ENCODE assay signal across 1 cellular context in the genomic region with DNA sequence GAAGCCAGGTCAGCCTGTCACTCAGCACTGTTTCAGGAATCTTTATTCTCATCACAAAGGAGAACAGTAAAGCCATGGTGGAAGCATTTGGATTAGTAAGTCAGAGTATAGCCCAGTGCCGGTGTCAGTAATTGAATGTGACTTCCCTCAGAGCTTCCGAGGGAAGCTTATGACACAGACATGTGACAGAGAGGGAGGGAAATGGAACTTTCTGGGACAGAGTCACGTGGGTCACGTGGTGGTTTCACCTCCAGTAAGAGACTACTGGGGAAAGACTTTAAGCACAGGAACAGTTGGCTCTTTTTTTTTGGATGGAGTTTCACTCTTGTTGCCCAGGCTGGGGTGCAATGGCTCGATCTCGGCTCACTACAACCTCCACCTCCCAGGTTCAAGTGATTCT.
A peak's percentile ranks its signal among the peaks of the same experiment; 100 is the strongest.
TF ChIP-seq lines count a peak whose summit lies in the region.

No MANE protein-coding gene starts in this region.

TF ChIP-seq in K562, 482 proteins besides CTCF, POLR2A, EP300 and RAD21 (continued from another document):
- TF ChIP-seq, protein P1, sequence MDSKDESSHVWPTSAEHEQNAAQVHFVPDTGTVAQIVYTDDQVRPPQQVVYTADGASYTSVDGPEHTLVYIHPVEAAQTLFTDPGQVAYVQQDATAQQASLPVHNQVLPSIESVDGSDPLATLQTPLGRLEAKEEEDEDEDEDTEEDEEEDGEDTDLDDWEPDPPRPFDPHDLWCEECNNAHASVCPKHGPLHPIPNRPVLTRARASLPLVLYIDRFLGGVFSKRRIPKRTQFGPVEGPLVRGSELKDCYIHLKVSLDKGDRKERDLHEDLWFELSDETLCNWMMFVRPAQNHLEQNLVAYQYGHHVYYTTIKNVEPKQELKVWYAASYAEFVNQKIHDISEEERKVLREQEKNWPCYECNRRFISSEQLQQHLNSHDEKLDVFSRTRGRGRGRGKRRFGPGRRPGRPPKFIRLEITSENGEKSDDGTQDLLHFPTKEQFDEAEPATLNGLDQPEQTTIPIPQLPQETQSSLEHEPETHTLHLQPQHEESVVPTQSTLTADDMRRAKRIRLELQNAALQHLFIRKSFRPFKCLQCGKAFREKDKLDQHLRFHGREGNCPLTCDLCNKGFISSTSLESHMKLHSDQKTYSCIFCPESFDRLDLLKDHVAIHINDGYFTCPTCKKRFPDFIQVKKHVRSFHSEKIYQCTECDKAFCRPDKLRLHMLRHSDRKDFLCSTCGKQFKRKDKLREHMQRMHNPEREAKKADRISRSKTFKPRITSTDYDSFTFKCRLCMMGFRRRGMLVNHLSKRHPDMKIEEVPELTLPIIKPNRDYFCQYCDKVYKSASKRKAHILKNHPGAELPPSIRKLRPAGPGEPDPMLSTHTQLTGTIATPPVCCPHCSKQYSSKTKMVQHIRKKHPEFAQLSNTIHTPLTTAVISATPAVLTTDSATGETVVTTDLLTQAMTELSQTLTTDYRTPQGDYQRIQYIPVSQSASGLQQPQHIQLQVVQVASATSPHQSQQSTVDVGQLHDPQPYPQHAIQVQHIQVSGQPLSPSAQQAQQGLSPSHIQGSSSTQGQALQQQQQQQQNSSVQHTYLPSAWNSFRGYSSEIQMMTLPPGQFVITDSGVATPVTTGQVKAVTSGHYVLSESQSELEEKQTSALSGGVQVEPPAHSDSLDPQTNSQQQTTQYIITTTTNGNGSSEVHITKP (IDR thresholded peaks at IDR 0.05; ENCODE audit: partially characterized antibody) = no peak
- TF ChIP-seq MCM2 (IDR thresholded peaks at IDR 0.05; ENCODE audit: low read depth) = no peak
- TF ChIP-seq, protein P2, sequence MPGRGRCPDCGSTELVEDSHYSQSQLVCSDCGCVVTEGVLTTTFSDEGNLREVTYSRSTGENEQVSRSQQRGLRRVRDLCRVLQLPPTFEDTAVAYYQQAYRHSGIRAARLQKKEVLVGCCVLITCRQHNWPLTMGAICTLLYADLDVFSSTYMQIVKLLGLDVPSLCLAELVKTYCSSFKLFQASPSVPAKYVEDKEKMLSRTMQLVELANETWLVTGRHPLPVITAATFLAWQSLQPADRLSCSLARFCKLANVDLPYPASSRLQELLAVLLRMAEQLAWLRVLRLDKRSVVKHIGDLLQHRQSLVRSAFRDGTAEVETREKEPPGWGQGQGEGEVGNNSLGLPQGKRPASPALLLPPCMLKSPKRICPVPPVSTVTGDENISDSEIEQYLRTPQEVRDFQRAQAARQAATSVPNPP (IDR thresholded peaks at IDR 0.05; ENCODE audit: borderline replicate concordance, insufficient read depth, insufficient read length) = no peak
- TF ChIP-seq, protein P3, sequence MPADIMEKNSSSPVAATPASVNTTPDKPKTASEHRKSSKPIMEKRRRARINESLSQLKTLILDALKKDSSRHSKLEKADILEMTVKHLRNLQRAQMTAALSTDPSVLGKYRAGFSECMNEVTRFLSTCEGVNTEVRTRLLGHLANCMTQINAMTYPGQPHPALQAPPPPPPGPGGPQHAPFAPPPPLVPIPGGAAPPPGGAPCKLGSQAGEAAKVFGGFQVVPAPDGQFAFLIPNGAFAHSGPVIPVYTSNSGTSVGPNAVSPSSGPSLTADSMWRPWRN (IDR thresholded peaks at IDR 0.05; ENCODE audit: low read depth) = no peak
- TF ChIP-seq SMARCE1 (IDR thresholded peaks at IDR 0.05) = no peak
- TF ChIP-seq PHF20 (IDR thresholded peaks at IDR 0.05; ENCODE audit: partially characterized antibody) = no peak
- no peak for TF ChIP-seq KLF13 (tag; IDR thresholded peaks at IDR 0.05; ENCODE audit: borderline replicate concordance, low read depth)
- TF ChIP-seq, protein P4, sequence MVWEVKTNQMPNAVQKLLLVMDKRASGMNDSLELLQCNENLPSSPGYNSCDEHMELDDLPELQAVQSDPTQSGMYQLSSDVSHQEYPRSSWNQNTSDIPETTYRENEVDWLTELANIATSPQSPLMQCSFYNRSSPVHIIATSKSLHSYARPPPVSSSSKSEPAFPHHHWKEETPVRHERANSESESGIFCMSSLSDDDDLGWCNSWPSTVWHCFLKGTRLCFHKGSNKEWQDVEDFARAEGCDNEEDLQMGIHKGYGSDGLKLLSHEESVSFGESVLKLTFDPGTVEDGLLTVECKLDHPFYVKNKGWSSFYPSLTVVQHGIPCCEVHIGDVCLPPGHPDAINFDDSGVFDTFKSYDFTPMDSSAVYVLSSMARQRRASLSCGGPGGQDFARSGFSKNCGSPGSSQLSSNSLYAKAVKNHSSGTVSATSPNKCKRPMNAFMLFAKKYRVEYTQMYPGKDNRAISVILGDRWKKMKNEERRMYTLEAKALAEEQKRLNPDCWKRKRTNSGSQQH (CRISPR knock-in tag; IDR thresholded peaks at IDR 0.05) = no peak
- TF ChIP-seq TCF7 (IDR thresholded peaks at IDR 0.05; ENCODE audit: borderline replicate concordance) = no peak
- TF ChIP-seq TSC22D4 (tag; IDR thresholded peaks at IDR 0.05) = no peak
- no peak for TF ChIP-seq MYNN (IDR thresholded peaks at IDR 0.05)
- TF ChIP-seq MYNN (CRISPR knock-in tag; IDR thresholded peaks at IDR 0.05) = no peak
- TF ChIP-seq, protein P5, sequence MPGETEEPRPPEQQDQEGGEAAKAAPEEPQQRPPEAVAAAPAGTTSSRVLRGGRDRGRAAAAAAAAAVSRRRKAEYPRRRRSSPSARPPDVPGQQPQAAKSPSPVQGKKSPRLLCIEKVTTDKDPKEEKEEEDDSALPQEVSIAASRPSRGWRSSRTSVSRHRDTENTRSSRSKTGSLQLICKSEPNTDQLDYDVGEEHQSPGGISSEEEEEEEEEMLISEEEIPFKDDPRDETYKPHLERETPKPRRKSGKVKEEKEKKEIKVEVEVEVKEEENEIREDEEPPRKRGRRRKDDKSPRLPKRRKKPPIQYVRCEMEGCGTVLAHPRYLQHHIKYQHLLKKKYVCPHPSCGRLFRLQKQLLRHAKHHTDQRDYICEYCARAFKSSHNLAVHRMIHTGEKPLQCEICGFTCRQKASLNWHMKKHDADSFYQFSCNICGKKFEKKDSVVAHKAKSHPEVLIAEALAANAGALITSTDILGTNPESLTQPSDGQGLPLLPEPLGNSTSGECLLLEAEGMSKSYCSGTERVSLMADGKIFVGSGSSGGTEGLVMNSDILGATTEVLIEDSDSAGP (CRISPR knock-in tag; IDR thresholded peaks at IDR 0.05) = no peak
- TF ChIP-seq SRSF3 (IDR thresholded peaks at IDR 0.05; ENCODE audit: insufficient read depth, low read length) = no peak
- TF ChIP-seq SRSF1 (IDR thresholded peaks at IDR 0.05; ENCODE audit: low read depth, low read length) = no peak
- TF ChIP-seq, protein P6, sequence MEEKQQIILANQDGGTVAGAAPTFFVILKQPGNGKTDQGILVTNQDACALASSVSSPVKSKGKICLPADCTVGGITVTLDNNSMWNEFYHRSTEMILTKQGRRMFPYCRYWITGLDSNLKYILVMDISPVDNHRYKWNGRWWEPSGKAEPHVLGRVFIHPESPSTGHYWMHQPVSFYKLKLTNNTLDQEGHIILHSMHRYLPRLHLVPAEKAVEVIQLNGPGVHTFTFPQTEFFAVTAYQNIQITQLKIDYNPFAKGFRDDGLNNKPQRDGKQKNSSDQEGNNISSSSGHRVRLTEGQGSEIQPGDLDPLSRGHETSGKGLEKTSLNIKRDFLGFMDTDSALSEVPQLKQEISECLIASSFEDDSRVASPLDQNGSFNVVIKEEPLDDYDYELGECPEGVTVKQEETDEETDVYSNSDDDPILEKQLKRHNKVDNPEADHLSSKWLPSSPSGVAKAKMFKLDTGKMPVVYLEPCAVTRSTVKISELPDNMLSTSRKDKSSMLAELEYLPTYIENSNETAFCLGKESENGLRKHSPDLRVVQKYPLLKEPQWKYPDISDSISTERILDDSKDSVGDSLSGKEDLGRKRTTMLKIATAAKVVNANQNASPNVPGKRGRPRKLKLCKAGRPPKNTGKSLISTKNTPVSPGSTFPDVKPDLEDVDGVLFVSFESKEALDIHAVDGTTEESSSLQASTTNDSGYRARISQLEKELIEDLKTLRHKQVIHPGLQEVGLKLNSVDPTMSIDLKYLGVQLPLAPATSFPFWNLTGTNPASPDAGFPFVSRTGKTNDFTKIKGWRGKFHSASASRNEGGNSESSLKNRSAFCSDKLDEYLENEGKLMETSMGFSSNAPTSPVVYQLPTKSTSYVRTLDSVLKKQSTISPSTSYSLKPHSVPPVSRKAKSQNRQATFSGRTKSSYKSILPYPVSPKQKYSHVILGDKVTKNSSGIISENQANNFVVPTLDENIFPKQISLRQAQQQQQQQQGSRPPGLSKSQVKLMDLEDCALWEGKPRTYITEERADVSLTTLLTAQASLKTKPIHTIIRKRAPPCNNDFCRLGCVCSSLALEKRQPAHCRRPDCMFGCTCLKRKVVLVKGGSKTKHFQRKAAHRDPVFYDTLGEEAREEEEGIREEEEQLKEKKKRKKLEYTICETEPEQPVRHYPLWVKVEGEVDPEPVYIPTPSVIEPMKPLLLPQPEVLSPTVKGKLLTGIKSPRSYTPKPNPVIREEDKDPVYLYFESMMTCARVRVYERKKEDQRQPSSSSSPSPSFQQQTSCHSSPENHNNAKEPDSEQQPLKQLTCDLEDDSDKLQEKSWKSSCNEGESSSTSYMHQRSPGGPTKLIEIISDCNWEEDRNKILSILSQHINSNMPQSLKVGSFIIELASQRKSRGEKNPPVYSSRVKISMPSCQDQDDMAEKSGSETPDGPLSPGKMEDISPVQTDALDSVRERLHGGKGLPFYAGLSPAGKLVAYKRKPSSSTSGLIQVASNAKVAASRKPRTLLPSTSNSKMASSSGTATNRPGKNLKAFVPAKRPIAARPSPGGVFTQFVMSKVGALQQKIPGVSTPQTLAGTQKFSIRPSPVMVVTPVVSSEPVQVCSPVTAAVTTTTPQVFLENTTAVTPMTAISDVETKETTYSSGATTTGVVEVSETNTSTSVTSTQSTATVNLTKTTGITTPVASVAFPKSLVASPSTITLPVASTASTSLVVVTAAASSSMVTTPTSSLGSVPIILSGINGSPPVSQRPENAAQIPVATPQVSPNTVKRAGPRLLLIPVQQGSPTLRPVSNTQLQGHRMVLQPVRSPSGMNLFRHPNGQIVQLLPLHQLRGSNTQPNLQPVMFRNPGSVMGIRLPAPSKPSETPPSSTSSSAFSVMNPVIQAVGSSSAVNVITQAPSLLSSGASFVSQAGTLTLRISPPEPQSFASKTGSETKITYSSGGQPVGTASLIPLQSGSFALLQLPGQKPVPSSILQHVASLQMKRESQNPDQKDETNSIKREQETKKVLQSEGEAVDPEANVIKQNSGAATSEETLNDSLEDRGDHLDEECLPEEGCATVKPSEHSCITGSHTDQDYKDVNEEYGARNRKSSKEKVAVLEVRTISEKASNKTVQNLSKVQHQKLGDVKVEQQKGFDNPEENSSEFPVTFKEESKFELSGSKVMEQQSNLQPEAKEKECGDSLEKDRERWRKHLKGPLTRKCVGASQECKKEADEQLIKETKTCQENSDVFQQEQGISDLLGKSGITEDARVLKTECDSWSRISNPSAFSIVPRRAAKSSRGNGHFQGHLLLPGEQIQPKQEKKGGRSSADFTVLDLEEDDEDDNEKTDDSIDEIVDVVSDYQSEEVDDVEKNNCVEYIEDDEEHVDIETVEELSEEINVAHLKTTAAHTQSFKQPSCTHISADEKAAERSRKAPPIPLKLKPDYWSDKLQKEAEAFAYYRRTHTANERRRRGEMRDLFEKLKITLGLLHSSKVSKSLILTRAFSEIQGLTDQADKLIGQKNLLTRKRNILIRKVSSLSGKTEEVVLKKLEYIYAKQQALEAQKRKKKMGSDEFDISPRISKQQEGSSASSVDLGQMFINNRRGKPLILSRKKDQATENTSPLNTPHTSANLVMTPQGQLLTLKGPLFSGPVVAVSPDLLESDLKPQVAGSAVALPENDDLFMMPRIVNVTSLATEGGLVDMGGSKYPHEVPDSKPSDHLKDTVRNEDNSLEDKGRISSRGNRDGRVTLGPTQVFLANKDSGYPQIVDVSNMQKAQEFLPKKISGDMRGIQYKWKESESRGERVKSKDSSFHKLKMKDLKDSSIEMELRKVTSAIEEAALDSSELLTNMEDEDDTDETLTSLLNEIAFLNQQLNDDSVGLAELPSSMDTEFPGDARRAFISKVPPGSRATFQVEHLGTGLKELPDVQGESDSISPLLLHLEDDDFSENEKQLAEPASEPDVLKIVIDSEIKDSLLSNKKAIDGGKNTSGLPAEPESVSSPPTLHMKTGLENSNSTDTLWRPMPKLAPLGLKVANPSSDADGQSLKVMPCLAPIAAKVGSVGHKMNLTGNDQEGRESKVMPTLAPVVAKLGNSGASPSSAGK (IDR thresholded peaks at IDR 0.05) = peak; percentile 59
- no peak for TF ChIP-seq ZNF668 (CRISPR knock-in tag; IDR thresholded peaks at IDR 0.05)
- TF ChIP-seq ZNF778 (CRISPR knock-in tag; IDR thresholded peaks at IDR 0.05) = no peak
- TF ChIP-seq L3MBTL2 (IDR thresholded peaks at IDR 0.05) = peak; percentile 90
TF ChIP-seq in K562: peak in this region for 7.
